1 cellular context compared by ENCODE assay signal in genomic region chr20:61522498-61523090, GRCh38.
TF ChIP-seq lines count a peak whose summit lies in the region.

No MANE protein-coding gene starts in this region.

TF ChIP-seq in H1, 55 proteins besides CTCF, POLR2A, EP300 and RAD21 (continued from another document):
- TF ChIP-seq NANOG (IDR thresholded peaks at IDR 0.05; ENCODE audit: insufficient read depth, low read depth, low read length, poor library complexity, severe bottlenecking) (no peak), SUZ12 (IDR thresholded peaks at IDR 0.05; ENCODE audit: low read length) (no peak), BCL11A (IDR thresholded peaks at IDR 0.05; ENCODE audit: low read depth in 2 of 2, low read length in 2 of 2) (no peak), CHD7 (IDR thresholded peaks at IDR 0.05; ENCODE audit: insufficient replicate concordance, low read length) (no peak), POLR2AphosphoS5 (IDR thresholded peaks at IDR 0.05; ENCODE audit: low read depth, low read length) (no peak)
- TF ChIP-seq, protein P1, sequence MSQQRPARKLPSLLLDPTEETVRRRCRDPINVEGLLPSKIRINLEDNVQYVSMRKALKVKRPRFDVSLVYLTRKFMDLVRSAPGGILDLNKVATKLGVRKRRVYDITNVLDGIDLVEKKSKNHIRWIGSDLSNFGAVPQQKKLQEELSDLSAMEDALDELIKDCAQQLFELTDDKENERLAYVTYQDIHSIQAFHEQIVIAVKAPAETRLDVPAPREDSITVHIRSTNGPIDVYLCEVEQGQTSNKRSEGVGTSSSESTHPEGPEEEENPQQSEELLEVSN (IDR thresholded peaks at IDR 0.05), result no peak
